ENCODE assay signal across 16 cellular contexts in genomic region chr5:34743878-34744277, GRCh38.
A peak's percentile ranks its signal among the peaks of the same experiment; 100 is the strongest.
DNase-seq lines count a peak whose midpoint lies in the region; ATAC-seq and TF ChIP-seq lines count a peak whose summit lies in the region.
"Had no signal": no experiment of that assay in that cellular context is flagged by ENCODE, and none has a peak within 500 bp of the region (broad histone marks: within the 10 kb centered on the region; RNA-seq: fewer than 3 reads in every experiment).

No MANE protein-coding gene starts in this region.

- no peak for ATAC-seq in HG03460 (IDR thresholded peaks at IDR 0.05; ENCODE audit: unreplicated experiment)
- ATAC-seq: right cardiac atrium had no signal

- in situ Hi-C loops in ACHN (cut with HindIII; ENCODE audit: low pct_ligation_motif_present, low pct_unique_long_range_greater_than_20kb, low sequenced_read_pairs) (no loop called here), brain microvascular endothelial cell (cut with HindIII; ENCODE audit: low pct_ligation_motif_present, low sequenced_read_pairs) (no loop called here)

- H3K4me3 ChIP-seq in brain microvascular endothelial cell (ENCODE audit: low read depth, low read length) (no peak overlapping the region), WERI-Rb-1 (ENCODE audit: low read depth, low read length) (no peak overlapping the region)

- H3K27ac ChIP-seq in brain microvascular endothelial cell (peak overlapping the region; percentile 92), WERI-Rb-1 (no peak overlapping the region)

- DNase-seq in ACHN = peak; percentile 78
- peak; percentile 42 for DNase-seq in HK-2 (ENCODE audit: unreplicated experiment)
- peak; percentile 97 for DNase-seq in brain microvascular endothelial cell
- DNase-seq in kidney glomerular epithelial cell (lab: John Stamatoyannopoulos, UW) = peak; percentile 90
- DNase-seq in COLO668 (lab: John Stamatoyannopoulos, UW; ENCODE audit: unreplicated experiment) = no peak
- DNase-seq in NCI-H774 (lab: John Stamatoyannopoulos, UW) = no peak
- no peak for DNase-seq in WERI-Rb-1
- DNase-seq: activated effector memory CD4-positive, alpha-beta T cell treated with anti-CD3 and anti-CD28 coated beads, Interleukin-2, amount 50 U/mL, for 16 hours; C1 segment of cervical spinal cord; cortex of kidney; head of caudate nucleus; midbrain; NCI-H1436; NK-92 treated with Interleukin-12 subunit alpha and Interleukin-12 subunit beta, amount 100 ng/mL, for 24 hours; right cardiac atrium had no signal

- H3K27me3 ChIP-seq in brain microvascular endothelial cell (replicated peaks) (no peaks in the 10 kb centered on the region), WERI-Rb-1 (ENCODE audit: insufficient read depth, low read depth, severe bottlenecking) (no peaks in the 10 kb centered on the region)

- peaks cover 5% of the 10 kb centered on the region for H3K36me3 ChIP-seq in brain microvascular endothelial cell (replicated peaks)
- H3K36me3 ChIP-seq in WERI-Rb-1 = no peaks in the 10 kb centered on the region

- no peak for TF ChIP-seq CTCF in brain microvascular endothelial cell (IDR thresholded peaks at IDR 0.05; ENCODE audit: low read depth, low read length, missing control alignments)
- TF ChIP-seq CTCF in WERI-Rb-1 (IDR thresholded peaks at IDR 0.05; ENCODE audit: low read depth, low read length) = no peak

- no peaks in the 10 kb centered on the region for H3K9me3 ChIP-seq in WERI-Rb-1 (ENCODE audit: severe bottlenecking)

Comparison
In these comparisons a context has a peak if more than half of its experiments do, and no peak if none do; other contexts are left out.
1. DNase-seq: peak in ACHN (single experiment), HK-2 (single experiment), brain microvascular endothelial cell (single experiment) and kidney glomerular epithelial cell (single experiment); none in COLO668 (single experiment), NCI-H774 (single experiment) and WERI-Rb-1 (single experiment).